ENCODE assay signal across 8 cellular contexts in genomic region chr7:12771378-12771877, GRCh38.
DNase-seq lines count a peak whose midpoint lies in the region; ATAC-seq, FAIRE-seq and TF ChIP-seq lines count a peak whose summit lies in the region.

No MANE protein-coding gene starts in this region.

- H3K18ac ChIP-seq in H1 (ENCODE audit: extremely low read depth, low read length): no peak overlapping the region

- H3K79me1 ChIP-seq in H1 (ENCODE audit: low read depth, low read length): no peaks in the 10 kb centered on the region

- no peaks in the 10 kb centered on the region for H3K9me3 ChIP-seq in H1 (ENCODE audit: insufficient read depth in 2 of 2, low read depth in 1 of 2, low read length in 1 of 2)
- peaks cover 5% of the 10 kb centered on the region for H3K9me3 ChIP-seq in neural progenitor cell (ENCODE audit: low read depth)

- no peak for ATAC-seq in GM18909 (IDR thresholded peaks at IDR 0.05; ENCODE audit: poor library complexity, unreplicated experiment)
- ATAC-seq in GM18517 (IDR thresholded peaks at IDR 0.05; ENCODE audit: unreplicated experiment): no peak
- ATAC-seq in GM19035 (IDR thresholded peaks at IDR 0.05; ENCODE audit: unreplicated experiment): no peak

- H2BK15ac ChIP-seq in H1 (ENCODE audit: low read length): no peak overlapping the region

- TF ChIP-seq POLR2A in H1 (IDR thresholded peaks at IDR 0.05; ENCODE audit: control extremely low read depth in 1 of 2, low read depth in 2 of 2, low read length in 2 of 2): no peak

- WGBS in H1 (ENCODE audit: extremely low coverage in 1 of 2, insufficient coverage in 1 of 2, insufficient read length in 1 of 2, insufficient replicate concordance in 2 of 2, low coverage in 1 of 2, low lambda C conversion rate in 2 of 2, missing lambda C conversion rate in 1 of 2), 2 experiments: 66% methylated on average over 7 of the region's 7 CpGs; no CpG with 5 or more reads in 1 of the 2 experiments

- H3K36me3 ChIP-seq in H1 (ENCODE audit: control insufficient read depth in 2 of 4, insufficient read depth in 4 of 4, low read length in 3 of 4): no peaks in the 10 kb centered on the region
- no peaks in the 10 kb centered on the region for H3K36me3 ChIP-seq in neural progenitor cell

- peak overlapping the region; percentile 49; the same call in 1 of the 2 replicates for H2BK20ac ChIP-seq in H1 (ENCODE audit: low read length)

- H3K23me2 ChIP-seq in H1 (ENCODE audit: low read depth, low read length): no peaks in the 10 kb centered on the region

- no peaks in the 10 kb centered on the region for H3K79me2 ChIP-seq in H1 (ENCODE audit: control insufficient read depth in 1 of 2, insufficient read depth in 2 of 2, low read length in 2 of 2)
- no peaks in the 10 kb centered on the region for H3K79me2 ChIP-seq in neural progenitor cell (ENCODE audit: low read depth)

- H3K4me1 Mint-ChIP-seq in neural progenitor cell: peaks cover 29% of the 10 kb centered on the region

- POLR2A ChIA-PET in H1 (lab: Charles Lee; ENCODE audit: partially characterized antibody): no interaction called here

- TF ChIP-seq CTCF in H1 (IDR thresholded peaks at IDR 0.05; ENCODE audit: control extremely low read depth in 1 of 3, insufficient read depth in 1 of 3, low read depth in 1 of 3, low read length in 3 of 3) (no peak), neural progenitor cell (IDR thresholded peaks at IDR 0.05) (no peak)

- H4K8ac ChIP-seq in H1 (ENCODE audit: extremely low read depth, insufficient read depth, low read length): no peak overlapping the region

- peak overlapping the region; percentile 70; the same call in 1 of the 2 replicates for H2BK12ac ChIP-seq in H1 (ENCODE audit: low read depth, low read length)

- H4K5ac ChIP-seq in H1 (ENCODE audit: insufficient read length, low read depth, low read length): no peak overlapping the region

- H4K91ac ChIP-seq in H1 (replicated peaks; ENCODE audit: insufficient read length, low read length): peak overlapping the region; percentile 12

- H3K9me3 Mint-ChIP-seq in neural progenitor cell: peaks cover 14% of the 10 kb centered on the region

- no peak for TF ChIP-seq RAD21 in H1 (IDR thresholded peaks at IDR 0.05 in 1 of 2, conservative IDR thresholded peaks at IDR 0.05 in 1 of 2; ENCODE audit: low read depth in 2 of 2, low read length in 2 of 2)

- no peak for TF ChIP-seq EP300 in H1 (IDR thresholded peaks at IDR 0.05; ENCODE audit: borderline replicate concordance in 1 of 2, low read depth in 2 of 2, low read length in 2 of 2)

- H3K4me3 Mint-ChIP-seq in neural progenitor cell: peak overlapping the region; percentile 19

- H3K56ac ChIP-seq in H1 (replicated peaks; ENCODE audit: insufficient read length, low read depth, low read length): no peak overlapping the region

- peak; percentile 57 for FAIRE-seq in H1 (lab: Jason Lieb, UNC)

- CTCF ChIA-PET in H1 (lab: Charles Lee; ENCODE audit: partially characterized antibody): interaction anchor here (1.2 kb wide), 1 partner anchor 22 kb away, joined by 3 read pairs; no protein-coding TSS in a partner anchor

- no peak overlapping the region for H2AK5ac ChIP-seq in H1 (ENCODE audit: low read depth, low read length)

- H3K36me3 Mint-ChIP-seq in neural progenitor cell: peaks cover 11% of the 10 kb centered on the region

- no peak overlapping the region; a peak in 1 of 8 replicates for H3K4me3 ChIP-seq in H1 (ENCODE audit: extremely low read depth in 1 of 4, insufficient read depth in 2 of 4, low read depth in 3 of 4, low read length in 4 of 4)
- H3K4me3 ChIP-seq in neural progenitor cell: no peak overlapping the region

- H4K20me1 ChIP-seq in H1 (replicated peaks in 1 of 2; ENCODE audit: control insufficient read depth in 1 of 2, insufficient read depth in 2 of 2, low read length in 2 of 2) (no peaks in the 10 kb centered on the region), neural progenitor cell (ENCODE audit: low read depth) (no peaks in the 10 kb centered on the region)

- H3F3A ChIP-seq in neural progenitor cell (ENCODE audit: low read depth): no peaks in the 10 kb centered on the region

- peak overlapping the region; percentile 21 to 30 for H3K4me2 ChIP-seq in H1 (ENCODE audit: insufficient read depth in 1 of 2, low read depth in 2 of 2, low read length in 2 of 2)
- H3K4me2 ChIP-seq in neural progenitor cell: peak overlapping the region; percentile 16

- H3K14ac ChIP-seq in H1 (ENCODE audit: insufficient read length): no peak overlapping the region

- H2AFZ ChIP-seq in H1 (ENCODE audit: low read length): peak overlapping the region; percentile 78; the same call in 1 of the 2 replicates
- peak overlapping the region; percentile 36 for H2AFZ ChIP-seq in neural progenitor cell (replicated peaks)

- H3K23ac ChIP-seq in H1 (ENCODE audit: insufficient read length): no peak overlapping the region

- H3K27ac ChIP-seq in H1 (ENCODE audit: low read depth, low read length) (no peak overlapping the region), neural progenitor cell (no peak overlapping the region)

- H3K4ac ChIP-seq in H1 (replicated peaks; ENCODE audit: insufficient read length, low read depth, low read length): no peak overlapping the region

- peaks cover 0 to 25% (median 4%) of the 10 kb centered on the region in 4 experiments; a peak in 6 of 7 replicates for H3K4me1 ChIP-seq in H1 (replicated peaks in 1 of 4; ENCODE audit: control insufficient read depth in 3 of 4, insufficient read depth in 4 of 4, low read length in 3 of 4)
- peaks cover 23% of the 10 kb centered on the region for H3K4me1 ChIP-seq in neural progenitor cell

- H3K27ac Mint-ChIP-seq in neural progenitor cell: peak overlapping the region; percentile 98

- peak overlapping the region; percentile 40; the same call in 1 of the 2 replicates for H2BK5ac ChIP-seq in H1 (ENCODE audit: low read depth, low read length)

- H3K27me3 Mint-ChIP-seq in neural progenitor cell (ENCODE audit: insufficient read depth, low read depth): peaks cover 3% of the 10 kb centered on the region

- no peak overlapping the region for H3K9ac ChIP-seq in H1 (replicated peaks in 1 of 4; ENCODE audit: extremely low read depth in 1 of 4, low read depth in 3 of 4, low read length in 3 of 4)
- H3K9ac ChIP-seq in neural progenitor cell: no peak overlapping the region

- DNase-seq in DMS153 (lab: John Stamatoyannopoulos, UW) (peak; percentile 86), NCI-H2196 (lab: John Stamatoyannopoulos, UW; ENCODE audit: unreplicated experiment) (peak; percentile 56), H1 (ENCODE audit: low read depth in 1 of 2, low spot score in 2 of 2) (no peak), neural progenitor cell (ENCODE audit: low spot score) (peak; percentile 54), amniotic stem cell (lab: John Stamatoyannopoulos, UW) (no peak)

- H3K27me3 ChIP-seq in H1 (replicated peaks in 1 of 4; ENCODE audit: control insufficient read depth in 3 of 4, extremely low read depth in 1 of 4, insufficient read depth in 3 of 4, low read length in 3 of 4) (no peaks in the 10 kb centered on the region), neural progenitor cell (no peaks in the 10 kb centered on the region)

- H2BK120ac ChIP-seq in H1 (replicated peaks; ENCODE audit: low read depth, low read length): no peak overlapping the region

TF ChIP-seq in H1, 55 proteins besides CTCF, POLR2A, EP300 and RAD21:
- TF ChIP-seq KDM1A (IDR thresholded peaks at IDR 0.05; ENCODE audit: borderline replicate concordance, low read length): no peak
- no peak for TF ChIP-seq NRF1 (IDR thresholded peaks at IDR 0.05; ENCODE audit: low read depth, low read length)
- no peak for TF ChIP-seq CHD1 (IDR thresholded peaks at IDR 0.05; ENCODE audit: low read depth, low read length)
- TF ChIP-seq JUN (IDR thresholded peaks at IDR 0.05; ENCODE audit: low read depth, low read length): no peak
- TF ChIP-seq BCL11A (IDR thresholded peaks at IDR 0.05; ENCODE audit: low read depth in 2 of 2, low read length in 2 of 2): no peak
- no peak for TF ChIP-seq TAF7 (optimal IDR thresholded peaks at IDR 0.05; ENCODE audit: borderline replicate concordance, low read depth, low read length)
- TF ChIP-seq, protein P1, sequence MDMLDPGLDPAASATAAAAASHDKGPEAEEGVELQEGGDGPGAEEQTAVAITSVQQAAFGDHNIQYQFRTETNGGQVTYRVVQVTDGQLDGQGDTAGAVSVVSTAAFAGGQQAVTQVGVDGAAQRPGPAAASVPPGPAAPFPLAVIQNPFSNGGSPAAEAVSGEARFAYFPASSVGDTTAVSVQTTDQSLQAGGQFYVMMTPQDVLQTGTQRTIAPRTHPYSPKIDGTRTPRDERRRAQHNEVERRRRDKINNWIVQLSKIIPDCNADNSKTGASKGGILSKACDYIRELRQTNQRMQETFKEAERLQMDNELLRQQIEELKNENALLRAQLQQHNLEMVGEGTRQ (IDR thresholded peaks at IDR 0.05; ENCODE audit: low read length): no peak
- no peak for TF ChIP-seq ZNF274 (IDR thresholded peaks at IDR 0.05; ENCODE audit: borderline replicate concordance, extremely low read depth, low read length)
- no peak for TF ChIP-seq NANOG (IDR thresholded peaks at IDR 0.05; ENCODE audit: insufficient read depth, low read depth, low read length, poor library complexity, severe bottlenecking)

Comparison
In these comparisons a context has a peak if more than half of its experiments do, and no peak if none do; other contexts are left out.
1. DNase-seq: peak in DMS153 (single experiment), NCI-H2196 (single experiment) and neural progenitor cell (single experiment); none in H1 (0 of 2) and amniotic stem cell (single experiment).